Comparison of ENCODE assay signal across 10 cellular contexts in the genomic region with DNA sequence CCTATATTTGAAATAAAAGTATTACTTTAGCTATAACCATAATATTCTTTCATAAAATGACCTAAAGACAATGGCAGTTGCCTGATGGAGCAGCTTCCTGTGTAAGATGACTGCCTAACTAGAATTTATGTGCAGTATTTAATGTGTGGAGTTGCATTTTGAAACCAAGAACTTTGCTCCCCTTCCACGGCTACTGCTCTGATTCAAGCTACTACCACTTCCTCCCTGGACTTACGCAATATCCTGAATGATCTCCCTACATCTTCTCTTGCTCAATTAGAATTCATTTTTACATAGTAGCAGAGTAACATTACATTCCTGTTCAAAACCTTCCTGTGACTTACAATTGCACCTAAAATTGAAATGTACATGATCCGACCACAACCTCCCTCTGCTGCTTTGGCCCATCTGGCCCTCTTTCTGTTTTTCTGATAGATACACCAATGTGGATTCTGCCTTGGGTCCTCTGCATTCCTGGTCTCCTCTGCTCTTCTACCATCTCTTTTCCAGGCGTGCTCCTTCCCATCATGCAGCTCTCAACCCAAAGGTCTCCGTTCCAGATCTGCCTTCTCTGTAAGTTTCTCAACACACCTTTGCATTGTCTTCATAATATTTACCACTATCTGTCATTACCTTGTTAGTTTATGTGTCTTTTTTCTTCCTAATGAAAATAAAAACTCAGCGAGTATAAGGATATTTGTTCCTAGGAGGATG. TPM values are rescaled to one million over a fixed set of nuclear protein-coding genes. Genes with fewer than 3 reads are reported as not detected.
DNase-seq lines count a peak whose midpoint lies in the region; ATAC-seq, FAIRE-seq and TF ChIP-seq lines count a peak whose summit lies in the region.
"Had no signal": no experiment of that assay in that cellular context is flagged by ENCODE, and none has a peak within 500 bp of the region (broad histone marks: within the 10 kb centered on the region; RNA-seq: fewer than 3 reads in every experiment).

No MANE protein-coding gene starts in this region.

- TF ChIP-seq EP300 in GM12878 (IDR thresholded peaks at IDR 0.05; ENCODE audit: borderline replicate concordance in 1 of 2, control insufficient read depth in 1 of 2, low read depth in 2 of 2, low read length in 2 of 2) (no peak), esophagus muscularis mucosa (IDR thresholded peaks at IDR 0.05) (no peak)

- peaks cover 5 to 65% (median 35%) of the 10 kb centered on the region in 10 experiments; a peak in 17 of 20 replicates for H3K4me1 ChIP-seq in BLaER1 treated with 17β-estradiol and CSF1 and Interleukin-3, amounts not matched to agents 10 nM and 100 nM
- peaks cover 8% of the 10 kb centered on the region for H3K4me1 ChIP-seq in Loucy (ENCODE audit: insufficient read depth, low read length, poor library complexity, severe bottlenecking)
- no peaks in the 10 kb centered on the region for H3K4me1 ChIP-seq in GM12878 (ENCODE audit: control insufficient read depth, insufficient read depth, low read length)
- H3K4me1 ChIP-seq in esophagus muscularis mucosa: no peaks in the 10 kb centered on the region

- peak overlapping the region; percentile 48 to 91 (median 80); a peak in 21 of 22 replicates for H3K27ac ChIP-seq in BLaER1 treated with 17β-estradiol and CSF1 and Interleukin-3, amounts not matched to agents 10 nM and 100 nM
- no peak overlapping the region for H3K27ac ChIP-seq in GM12878 (ENCODE audit: control insufficient read depth, insufficient read depth)
- no peak overlapping the region for H3K27ac ChIP-seq in esophagus muscularis mucosa (replicated peaks in 1 of 4)
- H3K27ac ChIP-seq: ovary had no signal

- BruUV-seq in GM12878 (replicated peaks; lab: Mats Ljungman, UMichigan): no TSS peak

- H3K9me2 ChIP-seq in Loucy (replicated peaks; ENCODE audit: low read depth, low read length): no peaks in the 10 kb centered on the region

- H3K9ac ChIP-seq in BLaER1 treated with 17β-estradiol and CSF1 and Interleukin-3, amounts not matched to agents 10 nM and 100 nM: peak overlapping the region in 8 of 11 experiments; percentile 30 to 74 (median 56); a peak in 13 of 22 replicates
- no peak overlapping the region for H3K9ac ChIP-seq in Loucy (ENCODE audit: low read depth, low read length, poor library complexity, severe bottlenecking)
- no peak overlapping the region for H3K9ac ChIP-seq in GM12878 (ENCODE audit: control insufficient read depth, insufficient read depth, low read length)

- peak overlapping the region in 3 of 10 experiments; percentile 2 to 39 (median 29); a peak in 3 of 20 replicates for H3K4me3 ChIP-seq in BLaER1 treated with 17β-estradiol and CSF1 and Interleukin-3, amounts not matched to agents 10 nM and 100 nM
- H3K4me3 ChIP-seq in Loucy (ENCODE audit: low read length, poor library complexity, severe bottlenecking) (no peak overlapping the region), GM12878 (no peak overlapping the region), esophagus muscularis mucosa (no peak overlapping the region)
- H3K4me3 ChIP-seq: ovary had no signal

- TF ChIP-seq CTCF in Loucy (conservative IDR thresholded peaks at IDR 0.05; ENCODE audit: low read length) (no peak), GM12878 (IDR thresholded peaks at IDR 0.05 in 2 of 3, conservative IDR thresholded peaks at IDR 0.05 in 1 of 3; ENCODE audit: control insufficient read depth in 2 of 3, extremely low read depth in 1 of 3, insufficient read depth in 1 of 3, low read depth in 3 of 3, low read length in 3 of 3) (no peak), esophagus muscularis mucosa (IDR thresholded peaks at IDR 0.05) (no peak)

- H3K4me2 ChIP-seq in BLaER1 treated with 17β-estradiol and CSF1 and Interleukin-3, amounts not matched to agents 10 nM and 100 nM: peak overlapping the region; percentile 24 to 85 (median 67); a peak in 20 of 22 replicates
- H3K4me2 ChIP-seq in Loucy (ENCODE audit: low read depth, low read length, poor library complexity, severe bottlenecking) (peak overlapping the region; percentile 35), GM12878 (ENCODE audit: control insufficient read depth, insufficient read depth) (no peak overlapping the region)

- SMC1A ChIA-PET in GM12878 (lab: Charles Lee; ENCODE audit: uncharacterized antibody, unreplicated experiment): no interaction called here

- H3K36me3 ChIP-seq in BLaER1 treated with 17β-estradiol and CSF1 and Interleukin-3, amounts not matched to agents 10 nM and 100 nM: no peaks in the 10 kb centered on the region
- H3K36me3 ChIP-seq in Loucy (ENCODE audit: insufficient read depth, low read length): no peaks in the 10 kb centered on the region
- no peaks in the 10 kb centered on the region for H3K36me3 ChIP-seq in GM12878 (ENCODE audit: control insufficient read depth in 2 of 2, insufficient read depth in 2 of 2, low read length in 1 of 2)
- H3K36me3 ChIP-seq in esophagus muscularis mucosa: no peaks in the 10 kb centered on the region
- H3K36me3 ChIP-seq: ovary had no signal

- no peaks in the 10 kb centered on the region for H3F3A ChIP-seq in Loucy (ENCODE audit: low read depth)

- H3K9me3 ChIP-seq in BLaER1 treated with 17β-estradiol and CSF1 and Interleukin-3, amounts not matched to agents 10 nM and 100 nM (replicated peaks in 1 of 11): peaks cover 0 to 27% (median 4%) of the 10 kb centered on the region in 11 experiments; a peak in 5 of 22 replicates
- H3K9me3 ChIP-seq in Loucy (ENCODE audit: insufficient read depth, low read depth, low read length) (no peaks in the 10 kb centered on the region), GM12878 (replicated peaks; ENCODE audit: control insufficient read depth, insufficient read depth, low read length) (no peaks in the 10 kb centered on the region), esophagus muscularis mucosa (no peaks in the 10 kb centered on the region)
- H3K9me3 ChIP-seq: ovary had no signal

- intact Hi-C loops in GM12878 (cut with micrococcal nuclease; ENCODE audit: unreplicated experiment): no loop called here
- intact Hi-C loops in esophagus muscularis mucosa (cut with DNase I): no loop called here

- no peak for FAIRE-seq in GM12878 (lab: Jason Lieb, UNC)

- TF ChIP-seq POLR2A in GM12878 (IDR thresholded peaks at IDR 0.05; ENCODE audit: low read depth, low read length) (no peak), esophagus muscularis mucosa (IDR thresholded peaks at IDR 0.05; ENCODE audit: low read depth) (no peak)

- no peak for TF ChIP-seq RAD21 in GM12878 (IDR thresholded peaks at IDR 0.05; ENCODE audit: insufficient read depth, low read depth, low read length)

- in situ Hi-C loops in GM12878 (cut with MboI): no loop called here

- CTCF ChIA-PET in GM12878 (lab: Yijun Ruan, JAX): no interaction called here

- no peaks in the 10 kb centered on the region for H3K27me3 ChIP-seq in BLaER1 treated with 17β-estradiol and CSF1 and Interleukin-3, amounts not matched to agents 10 nM and 100 nM
- peaks cover 28% of the 10 kb centered on the region for H3K27me3 ChIP-seq in Loucy (ENCODE audit: insufficient read depth, low read length, poor library complexity, severe bottlenecking)
- 0 out of 4 replicates have a peak, but pooled peaks cover 0 to 2% of the 10 kb centered on the region in 2 experiments for H3K27me3 ChIP-seq in GM12878 (replicated peaks in 1 of 2; ENCODE audit: control insufficient read depth in 2 of 2, insufficient read depth in 2 of 2, low read length in 1 of 2)
- no peaks in the 10 kb centered on the region for H3K27me3 ChIP-seq in esophagus muscularis mucosa
- H3K27me3 ChIP-seq: ovary had no signal

- ATAC-seq in GM12878 (no peak), GM18517 (IDR thresholded peaks at IDR 0.05; ENCODE audit: unreplicated experiment) (no peak), HG02840 (IDR thresholded peaks at IDR 0.05; ENCODE audit: low FRiP score, unreplicated experiment) (no peak)

- peak overlapping the region; percentile 81; the same call in 1 of the 2 replicates for H2AFZ ChIP-seq in Loucy (ENCODE audit: low read length)
- H2AFZ ChIP-seq in GM12878 (ENCODE audit: control insufficient read depth, low read depth, low read length): no peak overlapping the region

- H3K79me2 ChIP-seq in Loucy (ENCODE audit: insufficient read depth, low read length) (no peaks in the 10 kb centered on the region), GM12878 (ENCODE audit: control insufficient read depth, insufficient read depth, low read length) (no peaks in the 10 kb centered on the region)

- POLR2A ChIA-PET in GM12878 (lab: Charles Lee): no interaction called here

- DNase-seq in GM12878 (ENCODE audit: low read depth, low spot score) (no peak), lung microvascular endothelial cell (ENCODE audit: low read depth in 2 of 2) (peak; percentile 51 to 80), esophagus muscularis mucosa (ENCODE audit: extremely low spot score) (no peak)
- DNase-seq in stimulated activated CD4-positive, alpha-beta T cell treated with anti-CD3 and anti-CD28 coated beads, Interleukin-4, amount 100 ng/mL, for 24 hours: no peak
- DNase-seq: activated CD4-positive, alpha-beta T cell treated with anti-CD3 and anti-CD28 coated beads for 48 hours; ovary had no signal

- H4K20me1 ChIP-seq in BLaER1 treated with 17β-estradiol and CSF1 and Interleukin-3, amounts not matched to agents 10 nM and 100 nM: no peaks in the 10 kb centered on the region
- H4K20me1 ChIP-seq in Loucy (ENCODE audit: insufficient read depth, low read length, poor library complexity, severe bottlenecking) (no peaks in the 10 kb centered on the region), GM12878 (ENCODE audit: control insufficient read depth, insufficient read depth) (no peaks in the 10 kb centered on the region)

- RAD21 ChIA-PET in GM12878 (lab: Charles Lee; ENCODE audit: unreplicated experiment): no interaction called here

- 32% methylated on average over 6 of the region's 6 CpGs for WGBS in GM12878 (ENCODE audit: insufficient coverage, insufficient replicate concordance, low lambda C conversion rate, missing lambda C conversion rate)
- WGBS in esophagus muscularis mucosa: 80% methylated on average over 6 of the region's 6 CpGs

RNA-seq across cellular contexts. Expression of a gene that starts 47.4 kb away (rescaled TPM):
- total RNA-seq in GM12878 (2013; cell fraction: nucleolus; rRNA removed): 73.9 and 75.4 TPM in 2 replicates
- 28.8 and 29.9 TPM in 2 replicates for total RNA-seq in GM12878 (2014; rRNA removed)
- 29.2 and 31.3 TPM in 2 replicates for total RNA-seq in GM12878 (2014; rRNA removed; fragmentation: Illumina TruSeq; extraction: Trizol)
- total RNA-seq in GM12878 (2021): 27.5 and 28.3 TPM in 2 replicates
- 11.8 TPM for polyA plus RNA-seq in GM12878 (2011; ENCODE audit: low read depth)
- 25.6 and 35.8 TPM in 2 replicates for polyA plus RNA-seq in GM12878 (2011; rRNA removed)
- polyA plus RNA-seq in GM12878 (2011; cell fraction: cytosol; rRNA removed): 11.7 and 12.1 TPM in 2 replicates
- polyA plus RNA-seq in GM12878 (2011; cell fraction: nucleus; rRNA removed): 19.0 and 20.7 TPM in 2 replicates
- polyA plus RNA-seq in GM12878 (2012): 8.8 and 15.7 TPM in 2 replicates
- polyA plus RNA-seq in GM12878 (2014; fragmentation: Illumina TruSeq; extraction: Trizol): 25.3 and 35.3 TPM in 2 replicates
- 1 to 10 TPM; 6.2 to 7.4 TPM for polyA plus RNA-seq in GM12878 (2014; fragmentation: Nextera tagmentation; extraction: Ambion mirVana)
- polyA plus RNA-seq in GM12878 (2014; rRNA removed): 17.5 and 21.5 TPM in 2 replicates
- polyA plus RNA-seq in GM12878 (2016; fragmentation: Nextera tagmentation; extraction: Ambion mirVana): 1 to 10 TPM; 1.5 to 2.6 TPM
- polyA minus RNA-seq in GM12878 (2011; rRNA and poly(A)+ RNA removed): 44.2 and 88.0 TPM in 2 replicates
- polyA minus RNA-seq in GM12878 (2011; cell fraction: cytosol; rRNA and poly(A)+ RNA removed): 11.1 and 17.9 TPM in 2 replicates
- 65.6 and 87.2 TPM in 2 replicates for polyA minus RNA-seq in GM12878 (2011; cell fraction: nucleus; rRNA and poly(A)+ RNA removed)
- total RNA-seq in lung microvascular endothelial cell: 44.7 and 64.3 TPM in 2 replicates
- total RNA-seq in esophagus muscularis mucosa: 10 to 100 TPM; 48.2 to 75.1 (median 60.0) TPM

Comparison
In these comparisons a context has a peak if more than half of its experiments do, and no peak if none do; other contexts are left out.
1. H3K27ac ChIP-seq: peak in BLaER1 treated with 17β-estradiol and CSF1 and Interleukin-3, amounts not matched to agents 10 nM and 100 nM (11 of 11); none in GM12878 (single experiment) and esophagus muscularis mucosa (0 of 4).
2. H3K9ac ChIP-seq: peak in BLaER1 treated with 17β-estradiol and CSF1 and Interleukin-3, amounts not matched to agents 10 nM and 100 nM (8 of 11); none in Loucy (single experiment) and GM12878 (single experiment).
3. DNase-seq: peak in lung microvascular endothelial cell (2 of 2); none in GM12878 (single experiment), esophagus muscularis mucosa (single experiment) and stimulated activated CD4-positive, alpha-beta T cell treated with anti-CD3 and anti-CD28 coated beads, Interleukin-4, amount 100 ng/mL, for 24 hours (single experiment).